Comparison of ENCODE assay signal across 13 cellular contexts in the genomic region with DNA sequence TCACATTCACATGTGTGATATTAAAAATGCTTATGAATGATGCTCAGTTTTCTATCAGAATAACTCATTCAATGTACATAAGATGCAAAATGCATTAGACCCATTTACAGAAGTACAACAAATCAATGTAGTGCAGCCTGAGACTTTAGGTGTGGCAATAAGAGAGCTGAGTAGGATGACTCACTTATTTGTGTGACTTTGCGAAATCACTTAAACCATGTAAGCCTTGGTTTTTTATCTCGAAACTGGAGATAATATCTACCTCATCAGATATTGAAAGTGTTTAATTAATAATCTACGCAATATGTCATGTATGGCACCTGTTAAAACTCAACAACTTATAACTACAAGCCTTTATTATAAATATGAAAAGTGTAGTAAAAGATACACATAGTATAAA.
DNase-seq lines count a peak whose midpoint lies in the region; ATAC-seq lines count a peak whose summit lies in the region.
"Had no signal": no experiment of that assay in that cellular context is flagged by ENCODE, and none has a peak within 500 bp of the region (broad histone marks: within the 10 kb centered on the region; RNA-seq: fewer than 3 reads in every experiment).

No MANE protein-coding gene starts in this region.

- no peak for ATAC-seq in GM19395 (IDR thresholded peaks at IDR 0.05; ENCODE audit: unreplicated experiment)
- ATAC-seq in HG03097 (IDR thresholded peaks at IDR 0.05; ENCODE audit: low FRiP score, unreplicated experiment): no peak

- DNase-seq in AG20443 (ENCODE audit: low spot score) (peak; percentile 11), HT1080 (ENCODE audit: low read depth) (peak; percentile 31), astrocyte of the hippocampus (ENCODE audit: low read depth, low spot score) (peak; percentile 2), iris pigment epithelial cell (ENCODE audit: low read depth) (peak; percentile 92), activated gamma-delta T cell treated with Interleukin-2 at 50 U/mL for 16 hours (no peak)
- no peak for DNase-seq in central memory CD4-positive, alpha-beta T cell
- DNase-seq: activated CD4-positive, CD25-positive, alpha-beta regulatory T cell treated with anti-CD3 and anti-CD28 coated beads, Interleukin-2, amount 50 U/mL, for 72 hours; activated CD8-positive, alpha-beta memory T cell treated with anti-CD3 and anti-CD28 coated beads, Interleukin-2, amount 50 U/mL, for 48 hours; activated naive CD8-positive, alpha-beta T cell treated with anti-CD3 and anti-CD28 coated beads, Interleukin-2, amount 10 ng/mL, durations not matched to agents 7 days and 5 days; colonic mucosa; kidney had no signal

Comparison
In these comparisons a context has a peak if more than half of its experiments do, and no peak if none do; other contexts are left out.
1. DNase-seq: peak in AG20443 (single experiment), HT1080 (single experiment), astrocyte of the hippocampus (single experiment) and iris pigment epithelial cell (single experiment); none in activated gamma-delta T cell treated with Interleukin-2 at 50 U/mL for 16 hours (single experiment) and central memory CD4-positive, alpha-beta T cell (single experiment).